37 cellular contexts compared by ENCODE assay signal in the genomic region with DNA sequence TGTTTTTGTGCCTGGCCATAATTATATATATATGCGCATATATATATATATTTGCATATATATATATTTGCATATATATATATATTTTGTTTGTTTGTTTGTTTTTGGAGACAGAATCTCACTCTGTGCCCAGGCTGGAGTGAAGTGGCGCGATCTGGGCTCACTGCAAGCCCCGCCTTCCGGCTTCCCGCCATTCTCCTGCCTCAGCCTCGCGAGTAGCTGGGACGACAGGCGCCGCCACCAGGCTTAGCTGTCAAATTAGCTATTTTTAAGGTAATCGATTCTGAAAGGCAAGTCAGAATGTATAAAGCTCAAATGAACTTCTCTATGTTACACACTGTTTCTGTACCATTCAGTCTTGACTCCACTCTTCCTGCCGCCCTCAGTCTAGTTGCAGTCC.
"Had no signal": no experiment of that assay in that cellular context is flagged by ENCODE, and none has a peak within 500 bp of the region (broad histone marks: within the 10 kb centered on the region; RNA-seq: fewer than 3 reads in every experiment).

No MANE protein-coding gene starts in this region.

- H3K4me3 ChIP-seq: adrenal gland, body of pancreas had no signal

- H3K4me3 Mint-ChIP-seq: activated B cell treated with CpG ODN at 0.5 μM for 24 hours; activated CD4-positive, alpha-beta memory T cell treated with anti-CD3 and anti-CD28 coated beads for 36 hours; activated CD4-positive, alpha-beta T cell treated with anti-CD3 and anti-CD28 coated beads, Interleukin-2, amount 10 ng/mL, durations not matched to agents 24 days and 14 days; activated CD8-positive, alpha-beta T cell treated with anti-CD3 and anti-CD28 coated beads for 36 hours; activated naive CD4-positive, alpha-beta T cell treated with anti-CD3 and anti-CD28 coated beads for 36 hours; activated naive CD8-positive, alpha-beta T cell treated with anti-CD3 and anti-CD28 coated beads for 36 hours; activated T-cell treated with anti-CD3 and anti-CD28 coated beads, Interleukin-2, amount 50 U/mL, for 4 hours; activated T-cell treated with anti-CD3 and anti-CD28 coated beads, Interleukin-2, amount 50 U/mL, for 72 hours; activated T-helper 1 cell treated with anti-CD3 and anti-CD28 coated beads, Interleukin-12 subunit alpha, Interleukin-12 subunit beta, Interleukin-2, Interleukin-4 antibody, amounts not matched to agents 30 ng/mL and 10 ng/mL and 1 ng/mL, durations not matched to agents 14 hours and 24 hours and 36 hours; activated T-helper 17 cell treated with anti-CD3 and anti-CD28 coated beads, Interleukin-2, amount 50 U/mL, for 72 hours; T-helper 1 cell treated with Interleukin-12 subunit alpha and Interleukin-12 subunit beta and Interleukin-4 antibody, amounts not matched to agents 30 μg/mL and 1 μg/mL, for 36 hours; T-helper 2 cell treated with Interferon-gamma antibody and Interleukin-4, amounts not matched to agents 5 μg/mL and 100 μg/mL, for 36 hours had no signal

- H3K36me3 Mint-ChIP-seq: activated CD4-positive, alpha-beta memory T cell treated with anti-CD3 and anti-CD28 coated beads for 36 hours; activated naive CD8-positive, alpha-beta T cell treated with anti-CD3 and anti-CD28 coated beads for 36 hours had no signal

- H3K4me1 Mint-ChIP-seq: activated B cell treated with CpG ODN at 0.5 μM for 24 hours; activated CD4-positive, alpha-beta T cell treated with anti-CD3 and anti-CD28 coated beads, Interleukin-2, amount 10 ng/mL, durations not matched to agents 24 days and 14 days; activated naive CD8-positive, alpha-beta T cell treated with anti-CD3 and anti-CD28 coated beads for 36 hours; activated T-helper 17 cell treated with anti-CD3 and anti-CD28 coated beads, Interleukin-2, amount 50 U/mL, for 72 hours had no signal

- FAIRE-seq: astrocyte, TTC549 had no signal

- H3K9me3 ChIP-seq: adrenal gland, body of pancreas, breast epithelium had no signal

- H3K27ac ChIP-seq: adrenal gland, body of pancreas, brain microvascular endothelial cell, VCaP had no signal

- H3K27me3 ChIP-seq: adrenal gland, body of pancreas, brain microvascular endothelial cell, breast epithelium had no signal

- H3K27me3 Mint-ChIP-seq: activated B cell treated with CpG ODN at 0.5 μM for 24 hours; activated CD4-positive, alpha-beta memory T cell treated with anti-CD3 and anti-CD28 coated beads for 36 hours; activated CD4-positive, alpha-beta T cell treated with anti-CD3 and anti-CD28 coated beads, Interleukin-2, amount 10 ng/mL, durations not matched to agents 24 days and 14 days; activated CD8-positive, alpha-beta T cell treated with anti-CD3 and anti-CD28 coated beads for 36 hours; activated naive CD8-positive, alpha-beta T cell treated with anti-CD3 and anti-CD28 coated beads for 36 hours; activated T-helper 17 cell treated with anti-CD3 and anti-CD28 coated beads, Interleukin-2, amount 50 U/mL, for 72 hours had no signal

- H3K27ac Mint-ChIP-seq: activated B cell treated with CpG ODN at 0.5 μM for 24 hours; activated CD4-positive, alpha-beta memory T cell treated with anti-CD3 and anti-CD28 coated beads for 36 hours; activated CD4-positive, alpha-beta T cell treated with anti-CD3 and anti-CD28 coated beads, Interleukin-2, amount 10 ng/mL, durations not matched to agents 24 days and 14 days; activated CD8-positive, alpha-beta T cell treated with anti-CD3 and anti-CD28 coated beads for 36 hours; activated naive CD4-positive, alpha-beta T cell treated with anti-CD3 and anti-CD28 coated beads for 36 hours; activated naive CD4-positive, alpha-beta T cell treated with anti-CD3 and anti-CD28 coated beads, Interleukin-2, amount 50 U/mL, for 72 hours; activated naive CD8-positive, alpha-beta T cell treated with anti-CD3 and anti-CD28 coated beads for 36 hours; activated T-cell treated with anti-CD3 and anti-CD28 coated beads, Interleukin-2, amount 50 U/mL, for 72 hours; activated T-helper 1 cell treated with anti-CD3 and anti-CD28 coated beads, Interleukin-12 subunit alpha, Interleukin-12 subunit beta, Interleukin-2, Interleukin-4 antibody, amounts not matched to agents 30 ng/mL and 10 ng/mL and 1 ng/mL, durations not matched to agents 14 hours and 24 hours and 36 hours; activated T-helper 17 cell treated with anti-CD3 and anti-CD28 coated beads, Interleukin-2, amount 50 U/mL, for 72 hours; T-helper 1 cell treated with Interleukin-12 subunit alpha and Interleukin-12 subunit beta and Interleukin-4 antibody, amounts not matched to agents 30 μg/mL and 1 μg/mL, for 36 hours; T-helper 2 cell treated with Interferon-gamma antibody and Interleukin-4, amounts not matched to agents 5 μg/mL and 100 μg/mL, for 36 hours had no signal

- ATAC-seq: activated CD8-positive, alpha-beta T cell treated with anti-CD3 and anti-CD28 coated beads for 36 hours; activated naive CD4-positive, alpha-beta T cell treated with anti-CD3 and anti-CD28 coated beads, Interleukin-2, amount 50 U/mL, for 72 hours; activated T-cell treated with anti-CD3 and anti-CD28 coated beads, Interleukin-2, amount 50 U/mL, for 4 hours; activated T-cell treated with anti-CD3 and anti-CD28 coated beads, Interleukin-2, amount 50 U/mL, for 72 hours; activated T-helper 17 cell treated with anti-CD3 and anti-CD28 coated beads, Interleukin-2, amount 50 U/mL, for 72 hours; body of pancreas had no signal

- H3K4me1 ChIP-seq: adrenal gland, body of pancreas, breast epithelium had no signal

- H3K36me3 ChIP-seq: adrenal gland, brain microvascular endothelial cell, breast epithelium had no signal

- DNase-seq: activated B cell treated with CpG ODN at 0.5 μM for 24 hours; activated CD4-positive, alpha-beta memory T cell treated with anti-CD3 and anti-CD28 coated beads for 36 hours; activated CD4-positive, alpha-beta T cell treated with anti-CD3 and anti-CD28 coated beads for 4 hours; activated CD4-positive, alpha-beta T cell treated with anti-CD3 and anti-CD28 coated beads, Interleukin-2, amount 10 ng/mL, durations not matched to agents 24 days and 14 days; activated CD4-positive, alpha-beta T cell treated with anti-CD3 and anti-CD28 coated beads, Interleukin-2, amount 50 U/mL, for 1 hour; activated CD4-positive, alpha-beta T cell treated with anti-CD3 and anti-CD28 coated beads, Interleukin-2, amount 50 U/mL, for 4 hours; activated CD4-positive, CD25-positive, alpha-beta regulatory T cell treated with anti-CD3 and anti-CD28 coated beads, Interleukin-2, amount 50 U/mL, for 72 hours; activated CD8-positive, alpha-beta memory T cell treated with anti-CD3 and anti-CD28 coated beads, Interleukin-2, amount 50 U/mL, for 4 hours; activated CD8-positive, alpha-beta T cell treated with anti-CD3 and anti-CD28 coated beads for 36 hours; activated effector memory CD4-positive, alpha-beta T cell treated with anti-CD3 and anti-CD28 coated beads, Interleukin-2, amount 50 U/mL, for 16 hours; activated gamma-delta T cell treated with Interleukin-2 at 50 U/mL for 16 hours; activated naive CD4-positive, alpha-beta T cell; activated naive CD4-positive, alpha-beta T cell treated with anti-CD3 and anti-CD28 coated beads for 36 hours; activated naive CD4-positive, alpha-beta T cell treated with anti-CD3 and anti-CD28 coated beads, Interleukin-2, amount 50 U/mL, for 16 hours; activated naive CD8-positive, alpha-beta T cell treated with anti-CD3 and anti-CD28 coated beads for 36 hours; activated T-cell treated with anti-CD3 and anti-CD28 coated beads for 4 hours; activated T-cell treated with anti-CD3 and anti-CD28 coated beads, Interleukin-2, amount 50 U/mL, for 1 hour; activated T-cell treated with anti-CD3 and anti-CD28 coated beads, Interleukin-2, amount 50 U/mL, for 4 hours; activated T-cell treated with anti-CD3 and anti-CD28 coated beads, Interleukin-2, amount 50 U/mL, for 72 hours; adrenal gland; amniotic stem cell; aorta; body of pancreas; brain microvascular endothelial cell; central memory CD4-positive, alpha-beta T cell; T-helper 1 cell; T-helper 2 cell; T-helper 9 cell had no signal
